ENCODE assay signal across 8 cellular contexts in the genomic region with DNA sequence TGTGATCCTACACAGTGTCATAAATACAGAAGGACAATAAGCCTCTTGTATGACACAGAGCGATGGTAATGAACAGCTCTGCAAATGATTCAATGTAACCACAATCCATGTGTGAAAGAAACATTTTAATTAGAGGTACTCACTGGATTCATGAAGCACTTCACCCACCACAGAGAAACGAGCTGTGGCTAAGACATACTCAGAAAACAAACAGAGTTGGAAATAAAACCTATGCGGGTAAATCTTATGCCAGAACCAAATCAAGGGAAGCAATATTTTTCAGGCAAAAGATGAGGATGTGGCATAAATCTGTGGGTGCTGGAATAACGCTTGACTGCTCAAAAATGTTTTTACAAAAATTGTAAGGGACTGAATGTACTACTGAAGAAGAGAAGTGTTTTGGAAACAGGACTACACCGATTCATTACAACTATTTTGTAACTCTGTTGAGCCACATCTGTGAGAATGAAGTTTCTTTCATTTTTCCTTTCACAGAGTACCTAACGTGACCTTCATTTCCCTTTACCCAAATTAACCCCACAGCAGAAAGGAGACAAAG.
A peak's percentile ranks its signal among the peaks of the same experiment; 100 is the strongest.
DNase-seq lines count a peak whose midpoint lies in the region; ATAC-seq lines count a peak whose summit lies in the region.

No MANE protein-coding gene starts in this region.

- H3K9me3 Mint-ChIP-seq in CD8-positive, alpha-beta memory T cell = no peaks in the 10 kb centered on the region
- H3K9me3 Mint-ChIP-seq in activated naive CD8-positive, alpha-beta T cell treated with anti-CD3 and anti-CD28 coated beads, Interleukin-2, amount 50 U/mL, for 24 hours = peaks cover 8% of the 10 kb centered on the region

- H3K27me3 Mint-ChIP-seq in CD8-positive, alpha-beta memory T cell = no peaks in the 10 kb centered on the region
- H3K27me3 Mint-ChIP-seq in activated naive CD8-positive, alpha-beta T cell treated with anti-CD3 and anti-CD28 coated beads, Interleukin-2, amount 50 U/mL, for 24 hours = no peaks in the 10 kb centered on the region

- no peaks in the 10 kb centered on the region for H3K27me3 ChIP-seq in CD8-positive, alpha-beta memory T cell (ENCODE audit: insufficient read depth, low read length, poor library complexity, severe bottlenecking)
- no peaks in the 10 kb centered on the region for H3K27me3 ChIP-seq in rectal smooth muscle tissue (ENCODE audit: control insufficient read depth, insufficient read depth, low read length)

- H3K36me3 ChIP-seq in CD8-positive, alpha-beta memory T cell (ENCODE audit: insufficient read depth, low read length) = no peaks in the 10 kb centered on the region
- H3K36me3 ChIP-seq in rectal smooth muscle tissue (ENCODE audit: control insufficient read depth, insufficient read depth, low read length) = no peaks in the 10 kb centered on the region

- peak overlapping the region; percentile 40 for H3K27ac ChIP-seq in CD8-positive, alpha-beta memory T cell (ENCODE audit: low read depth, low read length)
- H3K27ac ChIP-seq in rectal smooth muscle tissue (ENCODE audit: low read depth, low read length) = peak overlapping the region; percentile 10

- peak in 1 of 5 donors; percentile 41 for DNase-seq in CD8-positive, alpha-beta memory T cell
- no peak for DNase-seq in activated naive CD8-positive, alpha-beta T cell treated with anti-CD3 and anti-CD28 coated beads, Interleukin-2, amount 50 U/mL, for 24 hours
- DNase-seq in NCI-H1930 (lab: John Stamatoyannopoulos, UW) (no peak), SHP77 treated with DMSO at 0.1 percent for 48 hours (lab: John Stamatoyannopoulos, UW) (no peak), activated gamma-delta T cell (lab: John Stamatoyannopoulos, UW) (no peak)

- no peak overlapping the region for H3K9ac ChIP-seq in rectal smooth muscle tissue (ENCODE audit: low read length)

- peak overlapping the region; percentile 74 to 92 (median 88) for H3K27ac Mint-ChIP-seq in CD8-positive, alpha-beta memory T cell
- peak overlapping the region; percentile 46 for H3K27ac Mint-ChIP-seq in activated naive CD8-positive, alpha-beta T cell treated with anti-CD3 and anti-CD28 coated beads, Interleukin-2, amount 50 U/mL, for 24 hours

- H3K9me3 ChIP-seq in CD8-positive, alpha-beta memory T cell (ENCODE audit: low read length) = no peaks in the 10 kb centered on the region

- no peak overlapping the region for H3K4me3 ChIP-seq in CD8-positive, alpha-beta memory T cell (ENCODE audit: low read length)
- no peak overlapping the region for H3K4me3 ChIP-seq in rectal smooth muscle tissue (ENCODE audit: low read length)

- H3K4me1 ChIP-seq in CD8-positive, alpha-beta memory T cell (ENCODE audit: insufficient read depth, low read length) = peaks cover 28% of the 10 kb centered on the region
- peaks cover 10% of the 10 kb centered on the region for H3K4me1 ChIP-seq in rectal smooth muscle tissue (ENCODE audit: control insufficient read depth, insufficient read depth, low read length)

- ATAC-seq in GM19395 (IDR thresholded peaks at IDR 0.05; ENCODE audit: unreplicated experiment) (peak; percentile 71), HG03432 (IDR thresholded peaks at IDR 0.05; ENCODE audit: unreplicated experiment) (peak; percentile 50)
- ATAC-seq in activated naive CD8-positive, alpha-beta T cell treated with anti-CD3 and anti-CD28 coated beads, Interleukin-2, amount 50 U/mL, for 24 hours = peak; percentile 97

- POLR2A ChIA-PET in CD8-positive, alpha-beta memory T cell (lab: Charles Lee) = no interaction called here

- CTCF ChIA-PET in CD8-positive, alpha-beta memory T cell (lab: Charles Lee) = no interaction called here

- peak overlapping the region in 6 of 7 donors; percentile 39 to 70 (median 50) for H3K4me3 Mint-ChIP-seq in CD8-positive, alpha-beta memory T cell
- peak overlapping the region; percentile 13 for H3K4me3 Mint-ChIP-seq in activated naive CD8-positive, alpha-beta T cell treated with anti-CD3 and anti-CD28 coated beads, Interleukin-2, amount 50 U/mL, for 24 hours

- peaks cover 32 to 39% (median 36%) of the 10 kb centered on the region in 3 donors for H3K4me1 Mint-ChIP-seq in CD8-positive, alpha-beta memory T cell
- peaks cover 34% of the 10 kb centered on the region for H3K4me1 Mint-ChIP-seq in activated naive CD8-positive, alpha-beta T cell treated with anti-CD3 and anti-CD28 coated beads, Interleukin-2, amount 50 U/mL, for 24 hours

- H3K36me3 Mint-ChIP-seq in CD8-positive, alpha-beta memory T cell = peaks cover 0 to 3% (median 0%) of the 10 kb centered on the region in 3 donors
- H3K36me3 Mint-ChIP-seq in activated naive CD8-positive, alpha-beta T cell treated with anti-CD3 and anti-CD28 coated beads, Interleukin-2, amount 50 U/mL, for 24 hours (ENCODE audit: low read depth) = peaks cover 12% of the 10 kb centered on the region
